ENCODE assay signal across 10 cellular contexts in genomic region chr2:173898996-173899395, GRCh38.
DNase-seq lines count a peak whose midpoint lies in the region; ATAC-seq and TF ChIP-seq lines count a peak whose summit lies in the region.
"Had no signal": no experiment of that assay in that cellular context is flagged by ENCODE, and none has a peak within 500 bp of the region (broad histone marks: within the 10 kb centered on the region; RNA-seq: fewer than 3 reads in every experiment).

No MANE protein-coding gene starts in this region.

- no peak overlapping the region for H2AFZ ChIP-seq in MM.1S (ENCODE audit: low read length)

- peaks cover 19% of the 10 kb centered on the region for H3K4me1 Mint-ChIP-seq in activated naive CD8-positive, alpha-beta T cell (ENCODE audit: low read depth)
- H3K4me1 Mint-ChIP-seq in activated naive CD8-positive, alpha-beta T cell treated with anti-CD3 and anti-CD28 coated beads, Interleukin-2, amount 50 U/mL, for 24 hours, result peaks cover 26% of the 10 kb centered on the region
- H3K4me1 Mint-ChIP-seq in stimulated activated effector memory CD8-positive, alpha-beta T cell treated with anti-CD3 and anti-CD28 coated beads, Interleukin-12 subunit alpha, Interleukin-12 subunit beta, amount 100 ng/mL, for 72 hours, result peaks cover 22% of the 10 kb centered on the region

- H3K27me3 ChIP-seq in MM.1S (replicated peaks; ENCODE audit: insufficient read depth, low read length), result no peaks in the 10 kb centered on the region

- H4K20me1 ChIP-seq in MM.1S (ENCODE audit: insufficient read depth, low read length), result no peaks in the 10 kb centered on the region

- no peaks in the 10 kb centered on the region for H3K9me3 ChIP-seq in MM.1S (replicated peaks; ENCODE audit: insufficient read depth, low read length)

- no peak overlapping the region for H3K9ac ChIP-seq in MM.1S (ENCODE audit: low read length)

- no peak overlapping the region for H3K4me3 ChIP-seq in MM.1S (ENCODE audit: low read length)

- no peaks in the 10 kb centered on the region for H3K36me3 ChIP-seq in MM.1S (replicated peaks; ENCODE audit: insufficient read depth, low read length)

- ATAC-seq in activated naive CD8-positive, alpha-beta T cell treated with anti-CD3 and anti-CD28 coated beads, Interleukin-2, amount 50 U/mL, for 24 hours, result no peak
- ATAC-seq in GM21619 (IDR thresholded peaks at IDR 0.05; ENCODE audit: unreplicated experiment), result peak; percentile 58
- peak; percentile 90 for ATAC-seq in stimulated activated effector memory CD8-positive, alpha-beta T cell treated with anti-CD3 and anti-CD28 coated beads, Interleukin-12 subunit alpha, Interleukin-12 subunit beta, amount 100 ng/mL, for 72 hours

- H3K27me3 Mint-ChIP-seq in activated naive CD8-positive, alpha-beta T cell, result no peaks in the 10 kb centered on the region
- H3K27me3 Mint-ChIP-seq in activated naive CD8-positive, alpha-beta T cell treated with anti-CD3 and anti-CD28 coated beads, Interleukin-2, amount 50 U/mL, for 24 hours, result no peaks in the 10 kb centered on the region

- H3K4me3 Mint-ChIP-seq in activated naive CD8-positive, alpha-beta T cell, result no peak overlapping the region
- H3K4me3 Mint-ChIP-seq in activated naive CD8-positive, alpha-beta T cell treated with anti-CD3 and anti-CD28 coated beads, Interleukin-2, amount 50 U/mL, for 24 hours, result no peak overlapping the region
- H3K4me3 Mint-ChIP-seq in stimulated activated effector memory CD8-positive, alpha-beta T cell treated with anti-CD3 and anti-CD28 coated beads, Interleukin-12 subunit alpha, Interleukin-12 subunit beta, amount 100 ng/mL, for 72 hours, result peak overlapping the region; percentile 24

- H3K27ac ChIP-seq in MM.1S (ENCODE audit: low read length) (peak overlapping the region; percentile 31; the same call in 1 of the 2 replicates), caudate nucleus (ENCODE audit: low read depth, low read length) (no peak overlapping the region)

- H3K36me3 Mint-ChIP-seq in activated naive CD8-positive, alpha-beta T cell, result no peaks in the 10 kb centered on the region
- H3K36me3 Mint-ChIP-seq in activated naive CD8-positive, alpha-beta T cell treated with anti-CD3 and anti-CD28 coated beads, Interleukin-2, amount 50 U/mL, for 24 hours (ENCODE audit: low read depth), result peaks cover 2% of the 10 kb centered on the region
- peaks cover 22% of the 10 kb centered on the region for H3K36me3 Mint-ChIP-seq in stimulated activated effector memory CD8-positive, alpha-beta T cell treated with anti-CD3 and anti-CD28 coated beads, Interleukin-12 subunit alpha, Interleukin-12 subunit beta, amount 100 ng/mL, for 72 hours

- no peaks in the 10 kb centered on the region for H3K79me2 ChIP-seq in MM.1S (ENCODE audit: low read length)

- no peaks in the 10 kb centered on the region for H3K9me3 Mint-ChIP-seq in activated naive CD8-positive, alpha-beta T cell (ENCODE audit: low read depth)
- H3K9me3 Mint-ChIP-seq in activated naive CD8-positive, alpha-beta T cell treated with anti-CD3 and anti-CD28 coated beads, Interleukin-2, amount 50 U/mL, for 24 hours, result no peaks in the 10 kb centered on the region
- no peaks in the 10 kb centered on the region for H3K9me3 Mint-ChIP-seq in stimulated activated effector memory CD8-positive, alpha-beta T cell treated with anti-CD3 and anti-CD28 coated beads, Interleukin-12 subunit alpha, Interleukin-12 subunit beta, amount 100 ng/mL, for 72 hours

- no peak for DNase-seq in activated naive CD8-positive, alpha-beta T cell treated with anti-CD3 and anti-CD28 coated beads, Interleukin-2, amount 50 U/mL, for 24 hours
- DNase-seq in MM.1S (no peak), caudate nucleus (lab: John Stamatoyannopoulos, UW) (no peak), mesenteric fat pad (ENCODE audit: low spot score) (no peak), NCI-H146 (lab: John Stamatoyannopoulos, UW) (no peak)
- DNase-seq in stimulated activated effector memory CD8-positive, alpha-beta T cell treated with anti-CD3 and anti-CD28 coated beads, Interleukin-12 subunit alpha, Interleukin-12 subunit beta, amount 100 ng/mL, for 72 hours (ENCODE audit: low spot score in 2 of 2), result no peak
- DNase-seq: dermis blood vessel endothelial cell, NCI-H524 had no signal

- peaks cover 9% of the 10 kb centered on the region for H3K4me1 ChIP-seq in MM.1S (ENCODE audit: low read length)

- 0 out of 2 replicates have a peak overlapping the region, but pooled peaks have one; percentile 2 for H3K4me2 ChIP-seq in MM.1S (ENCODE audit: low read depth, low read length)

- H3K27ac Mint-ChIP-seq in activated naive CD8-positive, alpha-beta T cell, result peak overlapping the region; percentile 17
- H3K27ac Mint-ChIP-seq in activated naive CD8-positive, alpha-beta T cell treated with anti-CD3 and anti-CD28 coated beads, Interleukin-2, amount 50 U/mL, for 24 hours, result no peak overlapping the region
- H3K27ac Mint-ChIP-seq in stimulated activated effector memory CD8-positive, alpha-beta T cell treated with anti-CD3 and anti-CD28 coated beads, Interleukin-12 subunit alpha, Interleukin-12 subunit beta, amount 100 ng/mL, for 72 hours, result peak overlapping the region; percentile 46

- no peak for TF ChIP-seq CTCF in MM.1S (IDR thresholded peaks at IDR 0.05; ENCODE audit: low read length)

- H3K9me2 ChIP-seq in MM.1S (replicated peaks; ENCODE audit: insufficient read depth, low read length), result no peaks in the 10 kb centered on the region

- H3F3A ChIP-seq in MM.1S (ENCODE audit: insufficient read depth, low read length), result peaks cover 8% of the 10 kb centered on the region; the same call in 1 of the 2 replicates
